ENCODE assay signal across 22 cellular contexts in genomic region chrX:14062524-14062923, GRCh38. TPM values are rescaled to one million over a fixed set of nuclear protein-coding genes. Genes with fewer than 3 reads are reported as not detected.
A peak's percentile ranks its signal among the peaks of the same experiment; 100 is the strongest.
DNase-seq lines count a peak whose midpoint lies in the region; ATAC-seq, FAIRE-seq and TF ChIP-seq lines count a peak whose summit lies in the region.
"Had no signal": no experiment of that assay in that cellular context is flagged by ENCODE, and none has a peak within 500 bp of the region (broad histone marks: within the 10 kb centered on the region; RNA-seq: fewer than 3 reads in every experiment).

No MANE protein-coding gene starts in this region.

- no peak overlapping the region for H3K27ac Mint-ChIP-seq in activated naive CD4-positive, alpha-beta T cell treated with anti-CD3 and anti-CD28 coated beads for 36 hours
- H3K27ac Mint-ChIP-seq: B cell; CD4-positive, alpha-beta T cell; CD8-positive, alpha-beta T cell had no signal

- H3K4me3 Mint-ChIP-seq in activated naive CD4-positive, alpha-beta T cell treated with anti-CD3 and anti-CD28 coated beads for 36 hours: no peak overlapping the region
- H3K4me3 Mint-ChIP-seq: B cell; CD4-positive, alpha-beta T cell; CD8-positive, alpha-beta T cell had no signal

- H3K27ac ChIP-seq in VCaP: peak overlapping the region; percentile 53
- H3K27ac ChIP-seq: 22Rv1; A549; BLaER1 treated with 17β-estradiol and CSF1 and Interleukin-3, amounts not matched to agents 10 nM and 100 nM; C4-2B had no signal

- peak; percentile 60 for FAIRE-seq in colon (lab: Jason Lieb, UNC)
- FAIRE-seq: D721Med, G401.6, GM12891, GM19239 had no signal

- H3K4me1 ChIP-seq in mucosa of descending colon (ENCODE audit: low read depth): no peaks in the 10 kb centered on the region
- H3K4me1 ChIP-seq: BLaER1 treated with 17β-estradiol and CSF1 and Interleukin-3, amounts not matched to agents 10 nM and 100 nM had no signal

- H3K4me3 ChIP-seq in mucosa of descending colon: no peak overlapping the region
- H3K4me3 ChIP-seq: A549; BLaER1 treated with 17β-estradiol and CSF1 and Interleukin-3, amounts not matched to agents 10 nM and 100 nM had no signal

- CTCF ChIA-PET in activated naive CD4-positive, alpha-beta T cell treated with anti-CD3 and anti-CD28 coated beads for 36 hours (lab: Charles Lee): no interaction called here

- H3K9me3 ChIP-seq in mucosa of descending colon: no peaks in the 10 kb centered on the region
- H3K9me3 ChIP-seq: A549, Caco-2 had no signal

- H3K9me3 Mint-ChIP-seq in activated naive CD4-positive, alpha-beta T cell treated with anti-CD3 and anti-CD28 coated beads for 36 hours: no peaks in the 10 kb centered on the region
- H3K9me3 Mint-ChIP-seq: CD4-positive, alpha-beta T cell; CD8-positive, alpha-beta T cell had no signal

- H3K27me3 Mint-ChIP-seq in activated naive CD4-positive, alpha-beta T cell treated with anti-CD3 and anti-CD28 coated beads for 36 hours (ENCODE audit: low read depth): no peaks in the 10 kb centered on the region

- intact Hi-C loops in mucosa of descending colon (cut with DNase I, micrococcal nuclease): no loop called here
- intact Hi-C loops in activated naive CD4-positive, alpha-beta T cell treated with anti-CD3 and anti-CD28 coated beads for 36 hours (cut with micrococcal nuclease): no loop called here

- DNase-seq in mucosa of descending colon: no peak
- no peak for DNase-seq in activated CD8-positive, alpha-beta memory T cell treated with anti-CD3 and anti-CD28 coated beads, Interleukin-2, amount 50 U/mL, for 48 hours
- no peak for DNase-seq in activated naive CD4-positive, alpha-beta T cell treated with anti-CD3 and anti-CD28 coated beads for 36 hours
- DNase-seq in activated naive CD4-positive, alpha-beta T cell treated with Interleukin-2 at 50 U/mL for 16 hours: no peak
- DNase-seq: AML-193; Caco-2; Calu3; CD4-positive, alpha-beta T cell; CD8-positive, alpha-beta T cell; DMS79 treated with DMSO at 0.1 percent for 48 hours; GF-D8 had no signal

- H3K36me3 ChIP-seq in mucosa of descending colon (ENCODE audit: low read depth): no peaks in the 10 kb centered on the region
- H3K36me3 ChIP-seq: BLaER1 treated with 17β-estradiol and CSF1 and Interleukin-3, amounts not matched to agents 10 nM and 100 nM had no signal

- H3K4me1 Mint-ChIP-seq in activated naive CD4-positive, alpha-beta T cell treated with anti-CD3 and anti-CD28 coated beads for 36 hours (ENCODE audit: low read depth): no peaks in the 10 kb centered on the region
- H3K4me1 Mint-ChIP-seq: B cell had no signal

- ATAC-seq in mucosa of descending colon: peak; percentile 58
- ATAC-seq: A549; CD8-positive, alpha-beta T cell had no signal

- no peaks in the 10 kb centered on the region for H3K36me3 Mint-ChIP-seq in activated naive CD4-positive, alpha-beta T cell treated with anti-CD3 and anti-CD28 coated beads for 36 hours (ENCODE audit: low read depth)
- H3K36me3 Mint-ChIP-seq: CD8-positive, alpha-beta T cell had no signal

- no peak for TF ChIP-seq CTCF in VCaP (conservative IDR thresholded peaks at IDR 0.05)
- no peak for TF ChIP-seq CTCF in mucosa of descending colon (IDR thresholded peaks at IDR 0.05)

RNA-seq across cellular contexts. Expression of gene GEMIN8, which starts 32.8 kb away (rescaled TPM):
- 10 to 100 TPM; 13.5 to 15.9 (median 14.9) TPM for total RNA-seq in mucosa of descending colon
- 1 to 10 TPM; 4.7 to 5.1 TPM for total RNA-seq in activated naive CD4-positive, alpha-beta T cell treated with anti-CD3 and anti-CD28 coated beads for 36 hours
